Comparison of ENCODE assay signal across 1 cellular context in the genomic region with DNA sequence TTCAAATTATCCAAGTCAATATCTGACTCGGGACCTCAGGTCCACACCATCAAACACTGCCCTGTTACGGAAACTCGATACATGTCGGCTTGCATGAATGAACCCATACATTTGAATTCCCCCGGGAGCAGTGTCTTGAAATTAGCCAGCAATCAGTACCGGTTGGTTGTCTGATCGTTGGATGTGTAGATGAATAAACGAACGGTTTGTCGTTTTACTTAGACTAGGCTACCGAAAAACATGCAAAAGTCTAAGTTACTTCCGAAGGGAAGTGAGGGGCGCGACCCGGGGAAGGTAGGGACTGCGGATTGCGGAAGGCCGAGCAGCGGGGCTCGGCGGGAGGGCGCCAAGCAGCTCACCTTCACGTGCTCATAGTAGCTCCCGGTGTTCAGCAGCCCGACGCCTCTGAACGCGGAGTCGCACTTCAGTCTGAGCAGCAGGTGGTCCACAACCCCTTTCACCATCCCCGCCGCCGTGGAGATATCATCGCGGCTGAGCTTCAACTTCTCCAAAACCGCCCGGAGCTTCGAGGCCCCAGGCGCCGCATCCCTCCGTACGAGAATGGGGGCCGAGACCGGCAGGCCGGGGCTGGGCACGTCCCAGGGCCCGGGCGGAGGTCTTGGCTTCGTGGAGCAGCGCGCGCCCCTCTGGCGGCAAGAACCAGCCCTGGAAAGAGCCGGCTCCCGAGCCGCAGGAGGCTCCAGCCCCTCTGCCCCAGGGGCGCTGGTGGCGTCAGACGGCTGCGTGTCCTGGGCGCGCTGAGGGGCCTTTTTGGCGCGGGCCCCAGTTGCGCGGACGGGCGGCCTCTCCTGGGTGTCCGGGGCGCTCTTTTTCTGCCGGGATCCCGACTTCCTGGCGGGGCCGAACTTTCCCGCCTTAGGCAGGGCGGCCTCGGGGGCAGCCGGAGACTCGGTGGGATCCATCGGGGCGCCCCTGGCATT.
TF ChIP-seq lines count a peak whose summit lies in the region.

No MANE protein-coding gene starts in this region.

TF ChIP-seq in SK-N-SH, 30 proteins besides CTCF, POLR2A, EP300 and RAD21 (continued from another document):
- TF ChIP-seq, protein P1, sequence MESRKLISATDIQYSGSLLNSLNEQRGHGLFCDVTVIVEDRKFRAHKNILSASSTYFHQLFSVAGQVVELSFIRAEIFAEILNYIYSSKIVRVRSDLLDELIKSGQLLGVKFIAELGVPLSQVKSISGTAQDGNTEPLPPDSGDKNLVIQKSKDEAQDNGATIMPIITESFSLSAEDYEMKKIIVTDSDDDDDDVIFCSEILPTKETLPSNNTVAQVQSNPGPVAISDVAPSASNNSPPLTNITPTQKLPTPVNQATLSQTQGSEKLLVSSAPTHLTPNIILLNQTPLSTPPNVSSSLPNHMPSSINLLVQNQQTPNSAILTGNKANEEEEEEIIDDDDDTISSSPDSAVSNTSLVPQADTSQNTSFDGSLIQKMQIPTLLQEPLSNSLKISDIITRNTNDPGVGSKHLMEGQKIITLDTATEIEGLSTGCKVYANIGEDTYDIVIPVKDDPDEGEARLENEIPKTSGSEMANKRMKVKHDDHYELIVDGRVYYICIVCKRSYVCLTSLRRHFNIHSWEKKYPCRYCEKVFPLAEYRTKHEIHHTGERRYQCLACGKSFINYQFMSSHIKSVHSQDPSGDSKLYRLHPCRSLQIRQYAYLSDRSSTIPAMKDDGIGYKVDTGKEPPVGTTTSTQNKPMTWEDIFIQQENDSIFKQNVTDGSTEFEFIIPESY (IDR thresholded peaks at IDR 0.05; ENCODE audit: borderline replicate concordance, low read depth) = no peak
